Comparison of ENCODE assay signal across 8 cellular contexts in genomic region chr19:40810649-40811408, GRCh38. TPM values are rescaled to one million over a fixed set of nuclear protein-coding genes. Genes with fewer than 3 reads are reported as not detected.
DNase-seq lines count a peak whose midpoint lies in the region; ATAC-seq, FAIRE-seq and TF ChIP-seq lines count a peak whose summit lies in the region.
"Not testable (repeated sequence)": the region's sequence is repeated elsewhere in the genome, so short reads cannot be mapped to it uniquely, and the experiment has no call there.

No MANE protein-coding gene starts in this region.

- not testable (repeated sequence) for H3K27me3 Mint-ChIP-seq in activated CD8-positive, alpha-beta T cell treated with anti-CD3 and anti-CD28 coated beads for 36 hours

- H3K9ac ChIP-seq in colonic mucosa (ENCODE audit: low read depth in 2 of 2, low read length in 2 of 2) = peak overlapping the region; percentile 50 to 51
- not testable (repeated sequence) for H3K9ac ChIP-seq in iPS-15b (ENCODE audit: low read depth, low read length)

- FAIRE-seq in pancreas (lab: Jason Lieb, UNC) = peak; percentile 53

- peak overlapping the region; percentile 74 for H3K4me3 Mint-ChIP-seq in activated CD8-positive, alpha-beta T cell treated with anti-CD3 and anti-CD28 coated beads for 36 hours

- H3K36me3 ChIP-seq in colonic mucosa; pancreas; aorta (ENCODE audit: control insufficient read depth in 1 of 2, insufficient read depth in 2 of 2, low read length in 1 of 2): not testable (repeated sequence)
- H3K36me3 ChIP-seq in iPS-15b (ENCODE audit: control insufficient read depth, insufficient read depth, low read length) = peaks cover 22% of the 10 kb centered on the region

- H3K4me1 Mint-ChIP-seq in activated CD8-positive, alpha-beta T cell treated with anti-CD3 and anti-CD28 coated beads for 36 hours (ENCODE audit: low read depth) = peaks cover 40% of the 10 kb centered on the region

- POLR2A ChIA-PET in activated CD8-positive, alpha-beta T cell treated with anti-CD3 and anti-CD28 coated beads for 36 hours (lab: Charles Lee) = interaction anchor here (1.3 kb wide), 1 partner anchor 61 kb away, joined by 4 read pairs; the partner anchor contains the start of gene ACTMAP

- DNase-seq in NCI-H82 treated with DMSO at 0.1 percent for 48 hours (lab: John Stamatoyannopoulos, UW; ENCODE audit: unreplicated experiment) = peak; percentile 60
- peak; percentile 63 for DNase-seq in activated CD8-positive, alpha-beta T cell treated with anti-CD3 and anti-CD28 coated beads for 36 hours
- DNase-seq in colonic mucosa = peak; percentile 82
- peak; percentile 72 to 90 (median 78) for DNase-seq in pancreas
- DNase-seq in aorta = peak; percentile 89 to 93

- not testable (repeated sequence) for H3K4me1 ChIP-seq in colonic mucosa; pancreas; aorta (ENCODE audit: control insufficient read depth in 1 of 2, insufficient read depth in 2 of 2, low read length in 2 of 2)
- peaks cover 11% of the 10 kb centered on the region for H3K4me1 ChIP-seq in iPS-15b (ENCODE audit: control insufficient read depth, insufficient read depth, low read length)

- H3K27ac ChIP-seq in colonic mucosa = peak overlapping the region; percentile 64
- peak overlapping the region in 2 of 4 donors; percentile 47 to 63 for H3K27ac ChIP-seq in pancreas
- peak overlapping the region in 1 of 2 donors; percentile 53 for H3K27ac ChIP-seq in aorta (ENCODE audit: low read depth in 1 of 2, low read length in 2 of 2)

- H3K4me3 ChIP-seq in colonic mucosa = peak overlapping the region; percentile 28
- H3K4me3 ChIP-seq in iPS-15b (ENCODE audit: low read depth, low read length) = peak overlapping the region; percentile 71
- H3K4me3 ChIP-seq in pancreas = peak overlapping the region; percentile 8 to 42 (median 34)
- peak overlapping the region in 1 of 2 donors; percentile 16 for H3K4me3 ChIP-seq in aorta (ENCODE audit: low read length in 2 of 2)

- intact Hi-C loops in activated CD8-positive, alpha-beta T cell treated with anti-CD3 and anti-CD28 coated beads for 36 hours (cut with micrococcal nuclease); colonic mucosa (cut with DNase I); aorta (cut with DNase I): not testable (repeated sequence)
- intact Hi-C loops in pancreas (cut with DNase I) = loop anchor here in 1 of 3 donors (10.0 kb wide), 1 partner anchor 146 kb away; no protein-coding TSS in a partner anchor

- peak; percentile 13 for TF ChIP-seq CTCF in activated CD8-positive, alpha-beta T cell treated with anti-CD3 and anti-CD28 coated beads for 36 hours (IDR thresholded peaks at IDR 0.05)
- not testable (repeated sequence) for TF ChIP-seq CTCF in colonic mucosa (IDR thresholded peaks at IDR 0.05); pancreas (IDR thresholded peaks at IDR 0.05)

- H3K9me3 ChIP-seq in colonic mucosa; iPS-15b (ENCODE audit: control insufficient read depth, insufficient read depth, low read length); pancreas; aorta (ENCODE audit: control insufficient read depth, low read length): not testable (repeated sequence)

- not testable (repeated sequence) for H3K9me3 Mint-ChIP-seq in activated CD8-positive, alpha-beta T cell treated with anti-CD3 and anti-CD28 coated beads for 36 hours

- peaks cover 19% of the 10 kb centered on the region for H3K36me3 Mint-ChIP-seq in activated CD8-positive, alpha-beta T cell treated with anti-CD3 and anti-CD28 coated beads for 36 hours (ENCODE audit: low read depth)

- H3K27me3 ChIP-seq in colonic mucosa; iPS-15b (ENCODE audit: control insufficient read depth, insufficient read depth, low read length); pancreas; aorta (ENCODE audit: control insufficient read depth in 1 of 2, insufficient read depth in 2 of 2, low read length in 1 of 2): not testable (repeated sequence)

- peak; percentile 80 for ATAC-seq in GM18502 (IDR thresholded peaks at IDR 0.05; ENCODE audit: poor library complexity, unreplicated experiment)
- peak; percentile 37 for ATAC-seq in HG03095 (IDR thresholded peaks at IDR 0.05; ENCODE audit: unreplicated experiment)
- ATAC-seq in activated CD8-positive, alpha-beta T cell treated with anti-CD3 and anti-CD28 coated beads for 36 hours = peak; percentile 85
- peak; percentile 89 to 94 (median 90) for ATAC-seq in pancreas
- ATAC-seq in aorta (ENCODE audit: low FRiP score) = peak; percentile 93

- 11 to 20% methylated on average over 38 to 63 of the region's 65 CpGs for WGBS in pancreas, 2 donors
- WGBS in aorta, 2 donors = 5 to 8% methylated on average over 47 to 65 of the region's 65 CpGs

- peak overlapping the region; percentile 71 for H3K27ac Mint-ChIP-seq in activated CD8-positive, alpha-beta T cell treated with anti-CD3 and anti-CD28 coated beads for 36 hours

- CTCF ChIA-PET in activated CD8-positive, alpha-beta T cell treated with anti-CD3 and anti-CD28 coated beads for 36 hours (lab: Charles Lee) = not testable (repeated sequence)

RNA-seq across cellular contexts. Expression of gene EGLN2, which starts 11.8 kb away (rescaled TPM):
- 10 to 100 TPM; 87.4 to 90.1 TPM for total RNA-seq in activated CD8-positive, alpha-beta T cell treated with anti-CD3 and anti-CD28 coated beads for 36 hours
- 10 to 100 TPM; 67.3 to 87.8 TPM for total RNA-seq in colonic mucosa
- 10 to 100 TPM; 22.3 to 45.6 (median 27.4) TPM for total RNA-seq in pancreas
- polyA plus RNA-seq in pancreas = 10 to 100 TPM; 57.6 to 82.1 TPM
- total RNA-seq in aorta = 100 to 1,000 TPM in 1 of 2 donors, 10 to 100 TPM in 1; 85.7 to 102 TPM
- polyA plus RNA-seq in aorta = 100 to 1,000 TPM in 1 of 2 donors, 10 to 100 TPM in 1; 60.0 to 120 TPM

RNA-seq across cellular contexts. Expression of gene RAB4B, which starts 32.8 kb away (rescaled TPM):
- 10 to 100 TPM; 39.7 to 42.3 TPM for total RNA-seq in activated CD8-positive, alpha-beta T cell treated with anti-CD3 and anti-CD28 coated beads for 36 hours
- 10 to 100 TPM; 42.3 to 53.4 TPM for total RNA-seq in colonic mucosa
- total RNA-seq in pancreas = 10 to 100 TPM in 2 of 6 donors, 1 to 10 TPM in 4; 5.0 to 18.9 (median 9.1) TPM
- 10 to 100 TPM; 34.3 to 45.8 TPM for polyA plus RNA-seq in pancreas
- 10 to 100 TPM; 28.1 to 33.3 TPM for total RNA-seq in aorta
- 10 to 100 TPM; 19.3 to 67.2 TPM for polyA plus RNA-seq in aorta

RNA-seq across cellular contexts. Expression of gene MIA, which starts 35.5 kb away (rescaled TPM):
- total RNA-seq in activated CD8-positive, alpha-beta T cell treated with anti-CD3 and anti-CD28 coated beads for 36 hours = not detected
- total RNA-seq in colonic mucosa (1 to 10 TPM; 1.0 to 3.6 TPM), pancreas (1 to 10 TPM in 1 of 6 donors, under 1 TPM in 1, not detected in 4; 0.79 to 1.9 TPM), aorta (1 to 10 TPM; 1.7 to 3.6 TPM)
- polyA plus RNA-seq in pancreas (1 to 10 TPM in 1 of 2 donors, under 1 TPM in 1; 0.94 to 2.2 TPM), aorta (not detected)

RNA-seq across cellular contexts. Expression of gene CYP2A6, which starts 39.4 kb away (rescaled TPM):
- total RNA-seq in activated CD8-positive, alpha-beta T cell treated with anti-CD3 and anti-CD28 coated beads for 36 hours = under 1 TPM in 1 of 2 experiments, not detected in 1; 0.41 TPM
- total RNA-seq in colonic mucosa = 1 to 10 TPM in 1 of 2 donors, not detected in 1; 1.4 TPM
- total RNA-seq in pancreas = under 1 TPM in 1 of 6 donors, not detected in 5; 0.66 TPM
- polyA plus RNA-seq in pancreas = not detected
- total RNA-seq in aorta = not detected
- under 1 TPM in 1 of 2 donors, not detected in 1; 0.38 TPM for polyA plus RNA-seq in aorta

RNA-seq across cellular contexts. Expression of gene SNRPA, which starts 59.8 kb away (rescaled TPM):
- 100 to 1,000 TPM; 260 to 281 TPM for total RNA-seq in activated CD8-positive, alpha-beta T cell treated with anti-CD3 and anti-CD28 coated beads for 36 hours
- total RNA-seq in colonic mucosa (100 to 1,000 TPM in 1 of 2 donors, 10 to 100 TPM in 1; 56.0 to 126 TPM), pancreas (10 to 100 TPM; 18.9 to 33.0 (median 23.7) TPM), aorta (10 to 100 TPM; 40.5 to 47.2 TPM)
- polyA plus RNA-seq in pancreas (10 to 100 TPM; 28.0 to 32.0 TPM), aorta (10 to 100 TPM; 26.7 to 49.1 TPM)

Comparison
In these comparisons a context has a peak if more than half of its experiments do, and no peak if none do; other contexts are left out.
1. ATAC-seq: peak in every context shown above with its lines; median percentile 93 in aorta; 90 in pancreas; 85 in activated CD8-positive, alpha-beta T cell treated with anti-CD3 and anti-CD28 coated beads for 36 hours; 80 in GM18502; 37 in HG03095.